Comparison of ENCODE assay signal across 8 cellular contexts in genomic region chr17:2406271-2406902, GRCh38. TPM values are rescaled to one million over a fixed set of nuclear protein-coding genes. Genes with fewer than 3 reads are reported as not detected.
DNase-seq lines count a peak whose midpoint lies in the region; ATAC-seq and TF ChIP-seq lines count a peak whose summit lies in the region.

No MANE protein-coding gene starts in this region.

- WGBS in right cardiac atrium = 74% methylated on average over 8 of the region's 8 CpGs

- TF ChIP-seq POLR2A in gastrocnemius medialis (IDR thresholded peaks at IDR 0.05) = no peak

- intact Hi-C loops in right cardiac atrium (cut with DNase I) = loop anchor here in 1 of 4 donors (2.0 kb wide), 1 partner anchor 16 kb away; no protein-coding TSS in a partner anchor
- intact Hi-C loops in gastrocnemius medialis (cut with DNase I; ENCODE audit: low total_unique reads) = loop anchor here (10.0 kb wide), 1 partner anchor 188 kb away; the partner anchor contains the start of gene PAFAH1B1

- TF ChIP-seq CTCF in VCaP (conservative IDR thresholded peaks at IDR 0.05) (no peak), gastrocnemius medialis (IDR thresholded peaks at IDR 0.05 in 4 of 5, conservative IDR thresholded peaks at IDR 0.05 in 1 of 5) (no peak)

- in situ Hi-C loops in gastrocnemius medialis (cut with MboI; ENCODE audit: low sequenced_read_pairs in 4 of 4) (loop anchor here in 1 of 4 donors (25.0 kb wide), 1 partner anchor 306 kb away; the partner anchor contains the start of gene CLUH), ACHN (cut with HindIII; ENCODE audit: low pct_ligation_motif_present, low pct_unique_long_range_greater_than_20kb, low sequenced_read_pairs) (no loop called here)

- H3K27ac ChIP-seq in VCaP (peak overlapping the region; percentile 9; the same call in 1 of the 2 replicates), right cardiac atrium (ENCODE audit: low read length) (peak overlapping the region; percentile 46), gastrocnemius medialis (peak overlapping the region; percentile 75 to 99 (median 81))

- no peak overlapping the region for H3K4me3 ChIP-seq in right cardiac atrium (ENCODE audit: low read length)
- H3K4me3 ChIP-seq in gastrocnemius medialis = no peak overlapping the region

- ATAC-seq in right cardiac atrium = no peak
- no peak for ATAC-seq in gastrocnemius medialis
- ATAC-seq in HG03025 (IDR thresholded peaks at IDR 0.05; ENCODE audit: low FRiP score, unreplicated experiment) = no peak
- no peak for ATAC-seq in HG03354 (IDR thresholded peaks at IDR 0.05; ENCODE audit: poor library complexity, severe bottlenecking, unreplicated experiment)

- no peaks in the 10 kb centered on the region for H3K36me3 ChIP-seq in gastrocnemius medialis

- DNase-seq in CD1c-positive myeloid dendritic cell (ENCODE audit: extremely low spot score) (peak; percentile 58), right cardiac atrium (peak in 1 of 3 donors; percentile 49), gastrocnemius medialis (no peak), ACHN (no peak), NAMALWA (ENCODE audit: low spot score) (no peak)

- H3K4me1 ChIP-seq in right cardiac atrium (ENCODE audit: control insufficient read depth, insufficient read depth, low read length) (peaks cover 6% of the 10 kb centered on the region), gastrocnemius medialis (peaks cover 40 to 48% of the 10 kb centered on the region in 2 donors)

- H3K9me3 ChIP-seq in right cardiac atrium (ENCODE audit: control insufficient read depth, low read length) (no peaks in the 10 kb centered on the region), gastrocnemius medialis (no peaks in the 10 kb centered on the region)

- H3K27me3 ChIP-seq in right cardiac atrium (ENCODE audit: control insufficient read depth, insufficient read depth) = no peaks in the 10 kb centered on the region
- H3K27me3 ChIP-seq in gastrocnemius medialis = no peaks in the 10 kb centered on the region

RNA-seq across cellular contexts. Expression of gene MNT, which starts 5.5 kb away (rescaled TPM):
- total RNA-seq in right cardiac atrium (10 to 100 TPM; 10.5 to 11.8 (median 10.8) TPM), gastrocnemius medialis (1 to 10 TPM; 2.9 to 5.4 (median 4.2) TPM)
- 6.8 TPM for polyA plus RNA-seq in right cardiac atrium

Comparison
In these comparisons a context has a peak if more than half of its experiments do, and no peak if none do; other contexts are left out.
1. H3K27ac ChIP-seq: peak in every context shown above with its lines; median percentile 81 in gastrocnemius medialis; 46 in right cardiac atrium; 9 in VCaP.